Comparison of ENCODE assay signal across 8 cellular contexts in the genomic region with DNA sequence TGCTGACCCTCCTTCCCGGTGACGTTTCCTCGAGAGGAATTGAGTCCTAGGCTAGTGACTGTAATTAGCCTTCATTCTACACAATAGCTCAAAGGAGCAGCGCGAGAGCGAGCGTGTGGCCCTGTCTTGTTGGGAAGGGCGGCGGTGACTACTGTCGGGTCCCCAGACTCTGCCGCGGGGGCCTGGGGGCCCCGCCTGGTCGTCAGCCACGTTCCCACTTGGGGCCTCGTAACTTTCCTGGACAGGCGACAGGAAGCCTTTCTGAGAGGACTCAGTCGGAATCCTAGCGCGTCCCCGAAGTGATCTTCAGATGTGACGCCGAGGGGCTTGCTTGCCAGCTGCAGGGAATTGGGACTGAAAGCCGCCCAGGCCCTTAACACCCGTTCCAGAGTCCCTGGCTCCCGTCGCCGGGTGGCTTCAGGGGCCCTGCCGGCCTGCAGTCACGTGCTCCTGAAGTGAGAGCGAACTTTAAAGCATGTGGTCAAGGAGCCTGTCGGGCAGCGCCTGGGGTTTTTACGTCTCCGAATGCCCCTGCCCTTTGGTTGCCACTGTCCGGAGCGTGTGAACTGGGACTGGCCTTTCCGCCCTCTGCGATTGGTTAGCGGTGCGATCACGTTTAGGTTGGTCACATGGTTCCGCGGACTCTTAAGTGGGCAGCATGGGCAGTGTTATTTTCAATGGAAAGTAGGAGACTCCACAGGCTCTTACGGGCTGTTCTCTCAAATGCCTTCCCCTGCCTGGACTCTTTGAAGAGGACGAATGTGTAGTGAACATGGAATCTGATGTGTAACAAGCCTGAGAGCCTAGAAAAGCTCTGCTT. TPM values are rescaled to one million over a fixed set of nuclear protein-coding genes. Genes with fewer than 3 reads are reported as not detected.
A peak's percentile ranks its signal among the peaks of the same experiment; 100 is the strongest.
DNase-seq lines count a peak whose midpoint lies in the region; ATAC-seq and TF ChIP-seq lines count a peak whose summit lies in the region.

No MANE protein-coding gene starts in this region.

- H3K4me3 ChIP-seq in iPS-15b (ENCODE audit: low read depth, low read length) (peak overlapping the region; percentile 86), prostate gland (peak overlapping the region; percentile 56 to 73)

- peaks cover 61% of the 10 kb centered on the region for H3K4me1 Mint-ChIP-seq in brain

- H3K27me3 Mint-ChIP-seq in brain = peaks cover 12% of the 10 kb centered on the region

- H3K36me3 ChIP-seq in iPS-15b (ENCODE audit: control insufficient read depth, insufficient read depth, low read length) (no peaks in the 10 kb centered on the region), prostate gland (no peaks in the 10 kb centered on the region)

- peaks cover 35% of the 10 kb centered on the region for H3K36me3 Mint-ChIP-seq in brain

- peak overlapping the region; percentile 90 to 95 (median 93) for H3K27ac Mint-ChIP-seq in brain

- peak overlapping the region; percentile 91 to 99 (median 96) for H3K4me3 Mint-ChIP-seq in brain

- TF ChIP-seq POLR2A in prostate gland (IDR thresholded peaks at IDR 0.05) = no peak

- DNase-seq in Ammon's horn (ENCODE audit: low spot score) (peak; percentile 89), NCI-H2227 treated with DMSO at 0.1 percent for 48 hours (lab: John Stamatoyannopoulos, UW) (peak; percentile 20), prostate gland (ENCODE audit: low spot score) (peak; percentile 19), NOMO-1 treated with dmso at 0.1 percent for 144 hours (lab: John Stamatoyannopoulos, UW; ENCODE audit: unreplicated experiment) (no peak)

- H3K27me3 ChIP-seq in iPS-15b (ENCODE audit: control insufficient read depth, insufficient read depth, low read length) = peaks cover 24% of the 10 kb centered on the region
- no peaks in the 10 kb centered on the region for H3K27me3 ChIP-seq in prostate gland (replicated peaks; ENCODE audit: insufficient read depth)

- H3K9me3 Mint-ChIP-seq in brain = peaks cover 0 to 4% (median 0%) of the 10 kb centered on the region in 5 experiments

- TF ChIP-seq CTCF in brain (conservative IDR thresholded peaks at IDR 0.05) = no peak
- no peak for TF ChIP-seq CTCF in prostate gland (IDR thresholded peaks at IDR 0.05)

- no peaks in the 10 kb centered on the region for H3K9me3 ChIP-seq in iPS-15b (ENCODE audit: control insufficient read depth, insufficient read depth, low read length)
- H3K9me3 ChIP-seq in prostate gland = no peaks in the 10 kb centered on the region

- H3K4me1 ChIP-seq in iPS-15b (ENCODE audit: control insufficient read depth, insufficient read depth, low read length) (peaks cover 11% of the 10 kb centered on the region), prostate gland (replicated peaks) (peaks cover 5% of the 10 kb centered on the region)

- WGBS in prostate gland = 9% methylated on average over 41 of the region's 46 CpGs

- peak overlapping the region; percentile 78 to 86 for H3K27ac ChIP-seq in prostate gland

- intact Hi-C loops in prostate gland (cut with DNase I) = loop anchor here (2.0 to 10.0 kb wide), 7 partner anchors 42 to 468 kb away; no protein-coding TSS in a partner anchor

- H3K9ac ChIP-seq in iPS-15b (ENCODE audit: low read depth, low read length) = no peak overlapping the region

- peak; percentile 3 for ATAC-seq in GM19438 (IDR thresholded peaks at IDR 0.05; ENCODE audit: low read depth, unreplicated experiment)
- no peak for ATAC-seq in GM21576 (IDR thresholded peaks at IDR 0.05; ENCODE audit: unreplicated experiment)

RNA-seq across cellular contexts. Expression of a gene that starts 1.7 kb away (rescaled TPM):
- polyA plus RNA-seq in brain (ENCODE audit: insufficient read depth, low read depth, low replicate concordance) = 11.8 TPM
- 10 to 100 TPM in 1 of 2 donors, 1 to 10 TPM in 1; 8.9 to 12.8 TPM for total RNA-seq in prostate gland
